In the genomic region with DNA sequence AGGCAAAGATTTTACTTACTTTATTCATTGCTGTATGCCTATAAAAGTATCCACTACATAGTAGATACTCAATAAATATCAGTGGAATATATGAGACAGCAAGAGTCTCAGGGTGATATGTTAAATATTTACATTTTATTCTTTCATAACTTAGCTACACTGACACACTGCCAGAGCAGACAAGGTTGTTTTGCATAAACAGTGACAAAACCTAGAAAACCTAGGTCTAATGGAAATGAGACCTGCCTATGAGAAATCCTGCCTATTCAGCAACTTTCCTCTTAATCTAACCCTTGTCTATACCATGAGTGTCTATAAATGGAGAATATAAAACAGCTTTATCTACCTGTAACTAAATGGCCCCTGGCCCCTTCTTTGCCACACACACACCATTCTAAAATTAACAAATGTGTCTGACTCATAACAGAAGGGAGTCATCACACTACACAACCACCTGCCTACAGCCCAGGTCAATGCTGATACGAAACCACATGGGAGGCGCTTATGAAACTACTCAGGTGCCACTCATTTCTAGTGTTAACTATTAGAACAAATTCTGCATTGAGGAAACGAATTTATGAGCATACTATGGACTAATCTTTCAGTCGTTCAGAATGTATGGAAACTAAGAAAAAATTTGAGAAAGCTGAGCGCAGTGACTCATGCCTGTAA, we compare ENCODE assay signal across 9 cellular contexts.
DNase-seq lines count a peak whose midpoint lies in the region; ATAC-seq and TF ChIP-seq lines count a peak whose summit lies in the region.
"Had no signal": no experiment of that assay in that cellular context is flagged by ENCODE, and none has a peak within 500 bp of the region (broad histone marks: within the 10 kb centered on the region; RNA-seq: fewer than 3 reads in every experiment).

No MANE protein-coding gene starts in this region.

- POLR2A ChIA-PET in HEK293T (lab: Yijun Ruan, JAX), result no interaction called here

- CTCF ChIA-PET in HEK293T (lab: Yijun Ruan, JAX), result no interaction called here

- no peak overlapping the region for H3K4me3 ChIP-seq in KMS-11 (IDR thresholded peaks at IDR 0.05; ENCODE audit: insufficient read depth, low read depth, low read length)

- H3K4me2 ChIP-seq in KMS-11, result peak overlapping the region; percentile 99

- H3K4me1 ChIP-seq in KMS-11 (ENCODE audit: low read depth, poor library complexity, severe bottlenecking), result peaks cover 48% of the 10 kb centered on the region

- H4K20me1 ChIP-seq in KMS-11 (ENCODE audit: insufficient read depth), result no peaks in the 10 kb centered on the region

- H3K4me3 Mint-ChIP-seq in progenitor cell of endocrine pancreas (ENCODE audit: low read depth), result no peak overlapping the region
- H3K4me3 Mint-ChIP-seq: neural crest cell had no signal

- intact Hi-C loops in Right ventricle myocardium superior (cut with DNase I), result no loop called here

- no peaks in the 10 kb centered on the region for H3K27me3 Mint-ChIP-seq in progenitor cell of endocrine pancreas

- peak overlapping the region; percentile 20; the same call in 1 of the 2 replicates for H3K9ac ChIP-seq in KMS-11

- ATAC-seq in GM18867 (IDR thresholded peaks at IDR 0.05; ENCODE audit: unreplicated experiment) (peak; percentile 97), GM21825 (IDR thresholded peaks at IDR 0.05; ENCODE audit: unreplicated experiment) (peak; percentile 98), Right ventricle myocardium superior (ENCODE audit: poor library complexity) (no peak)

- no peak for DNase-seq in progenitor cell of endocrine pancreas (ENCODE audit: low spot score, unreplicated experiment)
- DNase-seq in Right ventricle myocardium superior, result no peak
- no peak for DNase-seq in activated gamma-delta T cell treated with Interleukin-2 at 50 U/mL for 16 hours
- DNase-seq in HEK293T (ENCODE audit: extremely low spot score), result no peak
- DNase-seq in NCI-H187 treated with DMSO at 0.1 percent for 48 hours (lab: John Stamatoyannopoulos, UW), result no peak

- peak overlapping the region; percentile 85 for H3K27ac Mint-ChIP-seq in progenitor cell of endocrine pancreas

- H3K36me3 Mint-ChIP-seq in progenitor cell of endocrine pancreas (ENCODE audit: insufficient read depth), result peaks cover 18% of the 10 kb centered on the region

- TF ChIP-seq CTCF in KMS-11 (conservative IDR thresholded peaks at IDR 0.05; ENCODE audit: low read depth, low read length) (no peak), progenitor cell of endocrine pancreas (IDR thresholded peaks at IDR 0.05; ENCODE audit: unreplicated experiment) (no peak)

- H3K36me3 ChIP-seq in KMS-11 (ENCODE audit: insufficient read depth), result no peaks in the 10 kb centered on the region; the same call in 1 of the 2 replicates

- peaks cover 4% of the 10 kb centered on the region for H3K4me1 Mint-ChIP-seq in progenitor cell of endocrine pancreas (ENCODE audit: low read depth)
- H3K4me1 Mint-ChIP-seq: neural crest cell had no signal

- no peaks in the 10 kb centered on the region for H3K9me3 Mint-ChIP-seq in progenitor cell of endocrine pancreas (ENCODE audit: low read depth)
- H3K9me3 Mint-ChIP-seq: neural crest cell had no signal

- H3K27me3 ChIP-seq in KMS-11 (ENCODE audit: insufficient read depth, low read depth), result no peaks in the 10 kb centered on the region

- H2AFZ ChIP-seq in KMS-11 (ENCODE audit: low read depth), result no peak overlapping the region

- peak overlapping the region; percentile 78 for H3K27ac ChIP-seq in KMS-11

- peaks cover 17% of the 10 kb centered on the region; the same call in 1 of the 2 replicates for H3K79me2 ChIP-seq in KMS-11 (ENCODE audit: insufficient read depth, low read depth)

TF ChIP-seq in HEK293T, 16 proteins besides CTCF, POLR2A, EP300 and RAD21:
- TF ChIP-seq ELF4 (IDR thresholded peaks at IDR 0.05) (no peak), ARNT (IDR thresholded peaks at IDR 0.05) (no peak), L3MBTL2 (conservative IDR thresholded peaks at IDR 0.05) (no peak), FOXM1 (IDR thresholded peaks at IDR 0.05; ENCODE audit: borderline replicate concordance) (no peak)
